ENCODE assay signal across 21 cellular contexts in genomic region chr9:125966959-125967711, GRCh38.
DNase-seq lines count a peak whose midpoint lies in the region; ATAC-seq lines count a peak whose summit lies in the region.
"Had no signal": no experiment of that assay in that cellular context is flagged by ENCODE, and none has a peak within 500 bp of the region (broad histone marks: within the 10 kb centered on the region; RNA-seq: fewer than 3 reads in every experiment).

No MANE protein-coding gene starts in this region.

- no peak overlapping the region for H3K4me2 ChIP-seq in neuronal stem cell (ENCODE audit: insufficient read depth, low read length, poor library complexity, severe bottlenecking)
- H3K4me2 ChIP-seq: smooth muscle cell had no signal

- no peaks in the 10 kb centered on the region for H3K27me3 ChIP-seq in neuronal stem cell (ENCODE audit: control insufficient read depth in 3 of 3, insufficient read depth in 3 of 3, low read depth in 1 of 3, low read length in 3 of 3)
- no peaks in the 10 kb centered on the region for H3K27me3 ChIP-seq in naive thymus-derived CD4-positive, alpha-beta T cell (ENCODE audit: control insufficient read depth in 2 of 2, insufficient read depth in 2 of 2, low read length in 2 of 2)

- H3K4ac ChIP-seq in neuronal stem cell (ENCODE audit: low read length): no peak overlapping the region

- H2BK15ac ChIP-seq in neuronal stem cell (ENCODE audit: low read length): no peak overlapping the region

- no peaks in the 10 kb centered on the region for H3K79me1 ChIP-seq in neuronal stem cell (ENCODE audit: low read depth, low read length)

- no peak overlapping the region for H3K27ac Mint-ChIP-seq in activated CD4-positive, alpha-beta T cell treated with anti-CD3 and anti-CD28 coated beads for 36 hours
- peak overlapping the region in 2 of 9 donors; percentile 43 to 52 for H3K27ac Mint-ChIP-seq in naive thymus-derived CD4-positive, alpha-beta T cell
- H3K27ac Mint-ChIP-seq: nephron had no signal

- POLR2A ChIA-PET in activated CD4-positive, alpha-beta T cell treated with anti-CD3 and anti-CD28 coated beads for 36 hours (lab: Charles Lee): no interaction called here
- POLR2A ChIA-PET in naive thymus-derived CD4-positive, alpha-beta T cell (lab: Charles Lee): interaction anchor here (0.7 kb wide), 1 partner anchor 1197 kb away, joined by 3 read pairs; no protein-coding TSS in a partner anchor

- peaks cover 0 to 2% of the 10 kb centered on the region in 2 donors for H3K9me3 ChIP-seq in neuronal stem cell (replicated peaks in 1 of 2; ENCODE audit: control insufficient read depth in 2 of 2, insufficient read depth in 1 of 2, low read depth in 1 of 2, low read length in 2 of 2)
- no peaks in the 10 kb centered on the region for H3K9me3 ChIP-seq in naive thymus-derived CD4-positive, alpha-beta T cell (ENCODE audit: control insufficient read depth in 2 of 3, low read length in 3 of 3)
- H3K9me3 ChIP-seq: psoas muscle, thoracic aorta had no signal

- peaks cover 8 to 58% of the 10 kb centered on the region in 2 donors for H3K36me3 ChIP-seq in neuronal stem cell (replicated peaks in 1 of 2; ENCODE audit: control insufficient read depth in 2 of 2, insufficient read depth in 2 of 2, low read length in 2 of 2)
- peaks cover 0 to 12% (median 4%) of the 10 kb centered on the region in 3 experiments for H3K36me3 ChIP-seq in naive thymus-derived CD4-positive, alpha-beta T cell (ENCODE audit: control insufficient read depth in 2 of 3, insufficient read depth in 3 of 3, low read length in 3 of 3)
- H3K36me3 ChIP-seq: thoracic aorta had no signal

- H3K18ac ChIP-seq in neuronal stem cell (ENCODE audit: low read length): no peak overlapping the region

- intact Hi-C loops in activated CD4-positive, alpha-beta T cell treated with anti-CD3 and anti-CD28 coated beads for 36 hours (cut with DNase I, micrococcal nuclease): no loop called here
- intact Hi-C loops in naive thymus-derived CD4-positive, alpha-beta T cell (cut with micrococcal nuclease): no loop called here

- no peak overlapping the region for H4K8ac ChIP-seq in neuronal stem cell (ENCODE audit: low read depth, low read length)

- no peak overlapping the region for H3K4me3 Mint-ChIP-seq in activated CD4-positive, alpha-beta T cell treated with anti-CD3 and anti-CD28 coated beads for 36 hours
- H3K4me3 Mint-ChIP-seq in naive thymus-derived CD4-positive, alpha-beta T cell: no peak overlapping the region
- H3K4me3 Mint-ChIP-seq: nephron had no signal

- peaks cover 11% of the 10 kb centered on the region for H3K4me1 Mint-ChIP-seq in activated CD4-positive, alpha-beta T cell treated with anti-CD3 and anti-CD28 coated beads for 36 hours
- no peaks in the 10 kb centered on the region for H3K4me1 Mint-ChIP-seq in naive thymus-derived CD4-positive, alpha-beta T cell

- no peaks in the 10 kb centered on the region for H3K36me3 Mint-ChIP-seq in activated CD4-positive, alpha-beta T cell treated with anti-CD3 and anti-CD28 coated beads for 36 hours (ENCODE audit: low read depth)
- peaks cover 0 to 33% (median 3%) of the 10 kb centered on the region in 5 donors for H3K36me3 Mint-ChIP-seq in naive thymus-derived CD4-positive, alpha-beta T cell

- no peaks in the 10 kb centered on the region for H3K4me1 ChIP-seq in neuronal stem cell (ENCODE audit: control insufficient read depth in 2 of 2, insufficient read depth in 1 of 2, low read depth in 1 of 2, low read length in 2 of 2)
- no peaks in the 10 kb centered on the region for H3K4me1 ChIP-seq in naive thymus-derived CD4-positive, alpha-beta T cell (ENCODE audit: control insufficient read depth in 2 of 2, insufficient read depth in 2 of 2, low read length in 2 of 2)
- H3K4me1 ChIP-seq: psoas muscle had no signal

- no peak overlapping the region for H3K4me3 ChIP-seq in neuronal stem cell (ENCODE audit: low read length in 2 of 2)
- H3K4me3 ChIP-seq in naive thymus-derived CD4-positive, alpha-beta T cell (ENCODE audit: low read length): no peak overlapping the region
- H3K4me3 ChIP-seq: psoas muscle, smooth muscle cell, thoracic aorta had no signal

- peak; percentile 9 for DNase-seq in activated CD4-positive, alpha-beta T cell treated with anti-CD3 and anti-CD28 coated beads for 36 hours
- DNase-seq in activated CD4-positive, alpha-beta T cell treated with anti-CD3 and anti-CD28 coated beads for 48 hours: no peak
- peak; percentile 78 for DNase-seq in NCI-H1092 treated with DMSO at 0.1 percent for 48 hours (lab: John Stamatoyannopoulos, UW)
- peak; percentile 58 for DNase-seq in NCI-H69 (lab: John Stamatoyannopoulos, UW)
- no peak for DNase-seq in neuronal stem cell (ENCODE audit: low spot score)
- no peak for DNase-seq in iPS-NIHi7 (ENCODE audit: extremely low spot score)
- DNase-seq in retina: no peak
- no peak for DNase-seq in naive thymus-derived CD4-positive, alpha-beta T cell
- DNase-seq: activated gamma-delta T cell; amygdala; C1 segment of cervical spinal cord; DMS53; KBM-7; mesenchymal stem cell; psoas muscle; stimulated activated CD8-positive, alpha-beta memory T cell treated with anti-CD3 and anti-CD28 coated beads, Interleukin-4, amount 100 ng/mL, for 48 hours; T-helper 1 cell had no signal

- no peak overlapping the region for H4K91ac ChIP-seq in neuronal stem cell (ENCODE audit: low read depth, low read length, poor library complexity)

- peak overlapping the region; percentile 14 for H3K9ac ChIP-seq in neuronal stem cell (ENCODE audit: low read depth, low read length, poor library complexity)

- H2AK5ac ChIP-seq in neuronal stem cell (ENCODE audit: low read depth, low read length): no peak overlapping the region

- WGBS in neuronal stem cell (ENCODE audit: extremely low coverage in 2 of 2, insufficient read length in 2 of 2, insufficient replicate concordance in 1 of 2), 2 donors: no CpG with 5 or more reads among the region's 11 CpGs

- no peak overlapping the region for H2BK120ac ChIP-seq in neuronal stem cell (ENCODE audit: low read depth, low read length)

- H3K23ac ChIP-seq in neuronal stem cell (ENCODE audit: low read depth, low read length, poor library complexity): no peak overlapping the region

- H2AFZ ChIP-seq in neuronal stem cell (ENCODE audit: low read length): no peak overlapping the region

- no peak overlapping the region for H3K14ac ChIP-seq in neuronal stem cell (ENCODE audit: low read length)

- H2BK5ac ChIP-seq in neuronal stem cell (ENCODE audit: low read length): no peak overlapping the region

- no peak overlapping the region for H3K27ac ChIP-seq in neuronal stem cell (replicated peaks; ENCODE audit: low read length)
- no peak overlapping the region for H3K27ac ChIP-seq in naive thymus-derived CD4-positive, alpha-beta T cell (ENCODE audit: low read depth, low read length)
- H3K27ac ChIP-seq: psoas muscle, thoracic aorta, VCaP had no signal

- peak; percentile 82 for ATAC-seq in activated CD4-positive, alpha-beta T cell treated with anti-CD3 and anti-CD28 coated beads for 36 hours
- no peak for ATAC-seq in naive thymus-derived CD4-positive, alpha-beta T cell
- ATAC-seq: psoas muscle had no signal

- H3K9me3 Mint-ChIP-seq in activated CD4-positive, alpha-beta T cell treated with anti-CD3 and anti-CD28 coated beads for 36 hours (ENCODE audit: low read depth): no peaks in the 10 kb centered on the region
- H3K9me3 Mint-ChIP-seq in naive thymus-derived CD4-positive, alpha-beta T cell: peaks cover 0 to 1% (median 0%) of the 10 kb centered on the region in 11 donors
- H3K9me3 Mint-ChIP-seq: nephron had no signal

- no peak overlapping the region for H2BK12ac ChIP-seq in neuronal stem cell (ENCODE audit: low read length)

- CTCF ChIA-PET in activated CD4-positive, alpha-beta T cell treated with anti-CD3 and anti-CD28 coated beads for 36 hours (lab: Charles Lee): interaction anchor here (0.5 kb wide), 1 partner anchor 16 kb away, joined by 3 read pairs; no protein-coding TSS in a partner anchor
- CTCF ChIA-PET in naive thymus-derived CD4-positive, alpha-beta T cell (lab: Charles Lee): no interaction called here

- no peaks in the 10 kb centered on the region for H3K27me3 Mint-ChIP-seq in activated CD4-positive, alpha-beta T cell treated with anti-CD3 and anti-CD28 coated beads for 36 hours
- no peaks in the 10 kb centered on the region for H3K27me3 Mint-ChIP-seq in naive thymus-derived CD4-positive, alpha-beta T cell

Comparison
In these comparisons a context has a peak if more than half of its experiments do, and no peak if none do; other contexts are left out.
1. DNase-seq: peak in activated CD4-positive, alpha-beta T cell treated with anti-CD3 and anti-CD28 coated beads for 36 hours (single experiment), NCI-H1092 treated with DMSO at 0.1 percent for 48 hours (single experiment) and NCI-H69 (single experiment); none in activated CD4-positive, alpha-beta T cell treated with anti-CD3 and anti-CD28 coated beads for 48 hours (single experiment), neuronal stem cell (single experiment), iPS-NIHi7 (single experiment), retina (single experiment) and naive thymus-derived CD4-positive, alpha-beta T cell (0 of 9).